In genomic region chr2:40369619-40370397, GRCh38 we compare ENCODE assay signal across 20 cellular contexts.
DNase-seq lines count a peak whose midpoint lies in the region; ATAC-seq and TF ChIP-seq lines count a peak whose summit lies in the region.
"Had no signal": no experiment of that assay in that cellular context is flagged by ENCODE, and none has a peak within 500 bp of the region (broad histone marks: within the 10 kb centered on the region; RNA-seq: fewer than 3 reads in every experiment).

No MANE protein-coding gene starts in this region.

- in situ Hi-C loops in astrocyte of the cerebellum (cut with HindIII; ENCODE audit: low sequenced_read_pairs) = no loop called here

- H3K27me3 ChIP-seq in uterus = no peaks in the 10 kb centered on the region
- H3K27me3 ChIP-seq: neural progenitor cell had no signal

- no peaks in the 10 kb centered on the region for H3K9me3 ChIP-seq in uterus
- H3K9me3 ChIP-seq: HAP-1 had no signal

- no peaks in the 10 kb centered on the region for H3K36me3 Mint-ChIP-seq in activated CD8-positive, alpha-beta T cell treated with anti-CD3 and anti-CD28 coated beads for 36 hours (ENCODE audit: low read depth)
- no peaks in the 10 kb centered on the region for H3K36me3 Mint-ChIP-seq in activated CD8-positive, alpha-beta T cell treated with anti-CD3 and anti-CD28 coated beads, Interleukin-2, amount 10 ng/mL, durations not matched to agents 7 days and 5 days (ENCODE audit: low read depth)
- H3K36me3 Mint-ChIP-seq: neural progenitor cell had no signal

- no peak for TF ChIP-seq POLR2A in uterus (IDR thresholded peaks at IDR 0.05)

- no peaks in the 10 kb centered on the region for H3K27me3 Mint-ChIP-seq in activated CD8-positive, alpha-beta T cell treated with anti-CD3 and anti-CD28 coated beads for 36 hours
- no peaks in the 10 kb centered on the region for H3K27me3 Mint-ChIP-seq in activated CD8-positive, alpha-beta T cell treated with anti-CD3 and anti-CD28 coated beads, Interleukin-2, amount 10 ng/mL, durations not matched to agents 7 days and 5 days (ENCODE audit: low read depth)

- TF ChIP-seq CTCF in activated CD8-positive, alpha-beta T cell treated with anti-CD3 and anti-CD28 coated beads for 36 hours (IDR thresholded peaks at IDR 0.05) = no peak
- TF ChIP-seq CTCF in astrocyte of the cerebellum (IDR thresholded peaks at IDR 0.05; ENCODE audit: low read depth, low read length, missing control alignments) (no peak), uterus (IDR thresholded peaks at IDR 0.05) (no peak)

- no peak overlapping the region for H3K27ac Mint-ChIP-seq in activated CD8-positive, alpha-beta T cell treated with anti-CD3 and anti-CD28 coated beads for 36 hours
- no peak overlapping the region for H3K27ac Mint-ChIP-seq in activated CD8-positive, alpha-beta T cell treated with anti-CD3 and anti-CD28 coated beads, Interleukin-2, amount 10 ng/mL, durations not matched to agents 7 days and 5 days
- H3K27ac Mint-ChIP-seq: neural progenitor cell had no signal

- no peak for ATAC-seq in activated CD8-positive, alpha-beta T cell treated with anti-CD3 and anti-CD28 coated beads for 36 hours
- no peak for ATAC-seq in activated CD8-positive, alpha-beta T cell treated with anti-CD3 and anti-CD28 coated beads, Interleukin-2, amount 10 ng/mL, durations not matched to agents 7 days and 5 days
- ATAC-seq in HG02763 (IDR thresholded peaks at IDR 0.05; ENCODE audit: unreplicated experiment) (no peak), GM19463 (IDR thresholded peaks at IDR 0.05; ENCODE audit: unreplicated experiment) (no peak)
- ATAC-seq: left ventricle myocardium superior, sciatic nerve had no signal

- H3K9me3 Mint-ChIP-seq in activated CD8-positive, alpha-beta T cell treated with anti-CD3 and anti-CD28 coated beads for 36 hours = no peaks in the 10 kb centered on the region
- no peaks in the 10 kb centered on the region for H3K9me3 Mint-ChIP-seq in activated CD8-positive, alpha-beta T cell treated with anti-CD3 and anti-CD28 coated beads, Interleukin-2, amount 10 ng/mL, durations not matched to agents 7 days and 5 days (ENCODE audit: insufficient read depth)
- H3K9me3 Mint-ChIP-seq: neural progenitor cell had no signal

- H3K4me1 ChIP-seq in uterus = peaks cover 11 to 18% of the 10 kb centered on the region in 2 donors

- intact Hi-C loops in activated CD8-positive, alpha-beta T cell treated with anti-CD3 and anti-CD28 coated beads for 36 hours (cut with micrococcal nuclease) = no loop called here
- intact Hi-C loops in uterus (cut with DNase I; ENCODE audit: low total_unique reads) = no loop called here

- H3K27ac ChIP-seq in uterus = peak overlapping the region; percentile 79 to 80
- H3K27ac ChIP-seq: HL-60, neural progenitor cell had no signal

- no peaks in the 10 kb centered on the region for H3K36me3 ChIP-seq in uterus
- H3K36me3 ChIP-seq: HAP-1, neural progenitor cell had no signal

- no peak overlapping the region for H3K4me3 Mint-ChIP-seq in activated CD8-positive, alpha-beta T cell treated with anti-CD3 and anti-CD28 coated beads for 36 hours
- no peak overlapping the region for H3K4me3 Mint-ChIP-seq in activated CD8-positive, alpha-beta T cell treated with anti-CD3 and anti-CD28 coated beads, Interleukin-2, amount 10 ng/mL, durations not matched to agents 7 days and 5 days
- H3K4me3 Mint-ChIP-seq: neural progenitor cell had no signal

- peak; percentile 28 for DNase-seq in activated CD8-positive, alpha-beta T cell treated with anti-CD3 and anti-CD28 coated beads for 36 hours
- DNase-seq in activated CD8-positive, alpha-beta T cell treated with anti-CD3 and anti-CD28 coated beads, Interleukin-2, amount 10 ng/mL, durations not matched to agents 7 days and 5 days = no peak
- DNase-seq in astrocyte of the cerebellum (ENCODE audit: low read depth) (peak; percentile 59), iris pigment epithelial cell (ENCODE audit: low read depth) (peak; percentile 84), uterus (no peak), NCI-H1105 (lab: John Stamatoyannopoulos, UW) (no peak)
- DNase-seq: activated CD8-positive, alpha-beta memory T cell treated with anti-CD3 and anti-CD28 coated beads for 24 hours; activated effector memory CD4-positive, alpha-beta T cell treated with anti-CD3 and anti-CD28 coated beads, Interleukin-2, amount 50 U/mL, for 16 hours; COR-L47; Kasumi-1; left ventricle myocardium superior; NCI-H2107; SHP77; stimulated activated naive CD4-positive, alpha-beta T cell treated with Interleukin-2 at 50 U/mL for 16 hours had no signal

- H3K4me3 ChIP-seq in astrocyte of the cerebellum (ENCODE audit: low read depth, low read length) (no peak overlapping the region), uterus (no peak overlapping the region)
- H3K4me3 ChIP-seq: HAP-1, neural progenitor cell had no signal

- CTCF ChIA-PET in activated CD8-positive, alpha-beta T cell treated with anti-CD3 and anti-CD28 coated beads for 36 hours (lab: Charles Lee) = no interaction called here
- CTCF ChIA-PET in activated CD8-positive, alpha-beta T cell treated with anti-CD3 and anti-CD28 coated beads, Interleukin-2, amount 10 ng/mL, durations not matched to agents 7 days and 5 days (lab: Charles Lee) = no interaction called here

- H3K4me1 Mint-ChIP-seq in activated CD8-positive, alpha-beta T cell treated with anti-CD3 and anti-CD28 coated beads for 36 hours (ENCODE audit: low read depth) = peaks cover 2% of the 10 kb centered on the region
- peaks cover 2% of the 10 kb centered on the region for H3K4me1 Mint-ChIP-seq in activated CD8-positive, alpha-beta T cell treated with anti-CD3 and anti-CD28 coated beads, Interleukin-2, amount 10 ng/mL, durations not matched to agents 7 days and 5 days (ENCODE audit: low read depth)

- POLR2A ChIA-PET in activated CD8-positive, alpha-beta T cell treated with anti-CD3 and anti-CD28 coated beads for 36 hours (lab: Charles Lee) = no interaction called here
- POLR2A ChIA-PET in activated CD8-positive, alpha-beta T cell treated with anti-CD3 and anti-CD28 coated beads, Interleukin-2, amount 10 ng/mL, durations not matched to agents 7 days and 5 days (lab: Charles Lee) = no interaction called here

Comparison
In these comparisons a context has a peak if more than half of its experiments do, and no peak if none do; other contexts are left out.
1. DNase-seq: peak in activated CD8-positive, alpha-beta T cell treated with anti-CD3 and anti-CD28 coated beads for 36 hours (single experiment), astrocyte of the cerebellum (single experiment) and iris pigment epithelial cell (single experiment); none in activated CD8-positive, alpha-beta T cell treated with anti-CD3 and anti-CD28 coated beads, Interleukin-2, amount 10 ng/mL, durations not matched to agents 7 days and 5 days (single experiment), uterus (0 of 2) and NCI-H1105 (single experiment).